Comparison of ENCODE assay signal across 8 cellular contexts in genomic region chr11:65487467-65488272, GRCh38. TPM values are rescaled to one million over a fixed set of nuclear protein-coding genes. Genes with fewer than 3 reads are reported as not detected.
DNase-seq lines count a peak whose midpoint lies in the region; FAIRE-seq and TF ChIP-seq lines count a peak whose summit lies in the region.

No MANE protein-coding gene starts in this region.

- FAIRE-seq in GM12892 (lab: Jason Lieb, UNC), result peak; percentile 86

- H3F3A ChIP-seq in OCI-LY1 (ENCODE audit: insufficient read depth, low read length), result no peaks in the 10 kb centered on the region

- H3K27me3 ChIP-seq in OCI-LY1 (ENCODE audit: insufficient read depth, low read length), result no peaks in the 10 kb centered on the region

- H3K27ac Mint-ChIP-seq in IgD-negative memory B cell (peak overlapping the region in 1 of 3 donors; percentile 18), brain (peak overlapping the region in 4 of 5 experiments; percentile 99 to 100 (median 100)), progenitor cell of endocrine pancreas (peak overlapping the region; percentile 98)

- H3K9me2 ChIP-seq in OCI-LY1 (ENCODE audit: low read depth, low read length), result no peaks in the 10 kb centered on the region

- H3K9ac ChIP-seq in OCI-LY1 (ENCODE audit: low read length), result peak overlapping the region; percentile 44; the same call in 1 of the 2 replicates

- no peaks in the 10 kb centered on the region for H3K36me3 ChIP-seq in OCI-LY1 (ENCODE audit: insufficient read depth, low read length)

- H3K4me3 Mint-ChIP-seq in IgD-negative memory B cell (peak overlapping the region in 3 of 4 donors; percentile 33 to 75 (median 46)), brain (peak overlapping the region; percentile 78 to 88 (median 84)), progenitor cell of endocrine pancreas (ENCODE audit: low read depth) (peak overlapping the region; percentile 43)

- H3K4me1 Mint-ChIP-seq in IgD-negative memory B cell (peaks cover 26 to 36% (median 31%) of the 10 kb centered on the region in 3 donors), brain (peaks cover 93% of the 10 kb centered on the region), progenitor cell of endocrine pancreas (ENCODE audit: low read depth) (peaks cover 57% of the 10 kb centered on the region)

- peak overlapping the region; percentile 61 for H3K4me2 ChIP-seq in OCI-LY1 (ENCODE audit: low read length)

- H3K79me2 ChIP-seq in OCI-LY1 (ENCODE audit: insufficient read depth, low read length), result no peaks in the 10 kb centered on the region

- no peak for TF ChIP-seq POLR2A in GM12892 (IDR thresholded peaks at IDR 0.05; ENCODE audit: low read depth, low read length)

- in situ Hi-C loops in ACHN (cut with HindIII; ENCODE audit: low pct_ligation_motif_present, low pct_unique_long_range_greater_than_20kb, low sequenced_read_pairs), result no loop called here

- peak overlapping the region; percentile 78 for H3K27ac ChIP-seq in OCI-LY1 (ENCODE audit: low read depth, low read length, poor library complexity, severe bottlenecking)

- no peaks in the 10 kb centered on the region for H3K9me3 ChIP-seq in OCI-LY1 (ENCODE audit: low read length)

- H4K20me1 ChIP-seq in OCI-LY1 (ENCODE audit: insufficient read depth, low read length), result no peaks in the 10 kb centered on the region

- no peaks in the 10 kb centered on the region for H3K36me3 Mint-ChIP-seq in IgD-negative memory B cell
- H3K36me3 Mint-ChIP-seq in brain, result no peaks in the 10 kb centered on the region
- H3K36me3 Mint-ChIP-seq in progenitor cell of endocrine pancreas (ENCODE audit: insufficient read depth), result no peaks in the 10 kb centered on the region

- TF ChIP-seq CTCF in OCI-LY1 (IDR thresholded peaks at IDR 0.05; ENCODE audit: low read length) (peak; percentile 44; the same call in 1 of the 2 replicates), brain (conservative IDR thresholded peaks at IDR 0.05) (no peak), progenitor cell of endocrine pancreas (IDR thresholded peaks at IDR 0.05; ENCODE audit: unreplicated experiment) (no peak)

- H3K9me3 Mint-ChIP-seq in IgD-negative memory B cell, result no peaks in the 10 kb centered on the region
- peaks cover 0 to 9% (median 0%) of the 10 kb centered on the region in 5 experiments for H3K9me3 Mint-ChIP-seq in brain
- H3K9me3 Mint-ChIP-seq in progenitor cell of endocrine pancreas (ENCODE audit: low read depth), result no peaks in the 10 kb centered on the region

- DNase-seq in ACHN (peak; percentile 99), GM12892 (ENCODE audit: insufficient read length) (no peak), hypothalamus (lab: John Stamatoyannopoulos, UW) (peak; percentile 72 to 100 (median 99)), progenitor cell of endocrine pancreas (ENCODE audit: low spot score, unreplicated experiment) (peak; percentile 75)
- no peak for DNase-seq in stimulated activated CD4-positive, alpha-beta T cell treated with anti-CD3 and anti-CD28 coated beads, Interleukin-2, amount 100 ng/mL, for 48 hours

- peaks cover 84% of the 10 kb centered on the region for H3K4me1 ChIP-seq in OCI-LY1 (ENCODE audit: insufficient read depth, low read length, severe bottlenecking)

- no peaks in the 10 kb centered on the region for H3K27me3 Mint-ChIP-seq in IgD-negative memory B cell
- H3K27me3 Mint-ChIP-seq in brain, result peaks cover 5% of the 10 kb centered on the region
- H3K27me3 Mint-ChIP-seq in progenitor cell of endocrine pancreas, result no peaks in the 10 kb centered on the region

- H2AFZ ChIP-seq in OCI-LY1 (ENCODE audit: low read length), result no peak overlapping the region

- H3K4me3 ChIP-seq in OCI-LY1 (ENCODE audit: low read depth, low read length, poor library complexity, severe bottlenecking), result peak overlapping the region; percentile 35

RNA-seq across cellular contexts. Expression of gene MALAT1, which starts 11.2 kb away (rescaled TPM):
- 5,443 TPM for polyA plus RNA-seq in GM12892 (2012; ENCODE audit: missing spikeins)
- polyA plus RNA-seq in IgD-negative memory B cell, result 3,054 TPM
- polyA plus RNA-seq in brain (ENCODE audit: insufficient read depth, low read depth, low replicate concordance), result 7.1 TPM
- 16,546 and 17,116 TPM in 2 replicates for total RNA-seq in progenitor cell of endocrine pancreas

RNA-seq across cellular contexts. Expression of gene SCYL1, which starts 37.2 kb away (rescaled TPM):
- polyA plus RNA-seq in GM12892 (2012; ENCODE audit: missing spikeins), result 24.6 TPM
- polyA plus RNA-seq in IgD-negative memory B cell (34.0 TPM), brain (ENCODE audit: insufficient read depth, low read depth, low replicate concordance) (81.7 TPM)
- total RNA-seq in progenitor cell of endocrine pancreas, result 61.4 and 66.3 TPM in 2 replicates

Comparison
In these comparisons a context has a peak if more than half of its experiments do, and no peak if none do; other contexts are left out.
1. DNase-seq: peak in ACHN (single experiment), hypothalamus (51 of 51) and progenitor cell of endocrine pancreas (single experiment); none in GM12892 (single experiment) and stimulated activated CD4-positive, alpha-beta T cell treated with anti-CD3 and anti-CD28 coated beads, Interleukin-2, amount 100 ng/mL, for 48 hours (0 of 2).
2. RNA of gene MALAT1, which starts 11.2 kb away (polyA plus RNA-seq): 3,054 TPM in IgD-negative memory B cell (single experiment); 7.1 TPM in brain (single experiment); every median in the first group is over 100 times any median in the second.
3. Peak in every context shown above with its lines, with median percentiles within 50 percentile points of each other: H3K4me3 Mint-ChIP-seq.